9 cellular contexts compared by ENCODE assay signal in the genomic region with DNA sequence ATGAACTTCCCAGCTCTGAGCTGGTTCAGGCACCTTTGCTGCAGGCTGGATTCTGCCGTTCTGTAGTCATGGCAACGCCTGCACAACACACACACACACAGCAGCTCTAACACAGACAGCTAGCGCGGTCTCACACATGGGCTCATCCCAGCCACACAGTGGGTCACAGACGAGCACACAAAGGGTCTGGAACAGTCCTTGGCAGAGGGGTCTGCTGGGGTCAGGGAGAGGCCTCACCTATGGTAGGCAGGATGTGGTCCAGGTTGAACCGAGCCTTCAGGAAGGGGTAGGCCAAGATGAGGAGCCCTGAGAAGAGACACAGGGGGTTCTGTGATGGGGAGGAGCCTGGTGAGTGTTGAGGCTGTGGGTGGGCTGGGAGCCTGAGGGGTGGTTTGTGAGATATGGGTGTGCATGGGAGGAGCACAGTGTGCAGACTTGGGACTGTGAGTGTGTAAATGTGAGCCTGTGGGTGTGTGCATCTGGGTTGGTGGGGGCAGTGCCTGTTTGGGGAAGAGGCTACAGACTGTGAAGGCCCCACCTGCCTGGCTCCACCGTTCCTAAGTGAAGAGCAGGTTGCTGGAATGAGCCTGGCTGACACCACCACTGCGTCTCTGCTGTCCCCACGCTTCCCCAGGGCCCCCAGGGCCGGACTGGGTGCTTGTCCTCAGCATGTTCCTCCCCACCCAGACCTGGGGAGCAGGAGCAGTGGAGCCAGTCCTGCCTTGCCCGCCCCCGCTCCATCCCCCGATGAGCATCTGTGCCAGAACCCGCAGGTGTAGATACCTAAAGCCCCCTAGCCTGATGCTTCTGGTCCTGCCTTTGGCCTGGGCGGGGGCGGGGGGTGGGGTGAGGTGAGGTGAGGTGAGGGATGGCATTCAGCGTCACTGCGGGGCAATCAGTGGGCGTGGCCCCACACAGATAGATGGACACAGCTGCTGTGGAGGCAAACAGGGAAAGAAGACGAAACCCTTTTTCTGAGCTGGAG. TPM values are rescaled to one million over a fixed set of nuclear protein-coding genes. Genes with fewer than 3 reads are reported as not detected.
DNase-seq lines count a peak whose midpoint lies in the region; ATAC-seq and TF ChIP-seq lines count a peak whose summit lies in the region.
"Had no signal": no experiment of that assay in that cellular context is flagged by ENCODE, and none has a peak within 500 bp of the region (broad histone marks: within the 10 kb centered on the region; RNA-seq: fewer than 3 reads in every experiment).

No MANE protein-coding gene starts in this region.

- H3K4me3 ChIP-seq in CD4-positive, alpha-beta memory T cell (ENCODE audit: low read length in 2 of 2): no peak overlapping the region
- H3K4me3 ChIP-seq: adrenal gland had no signal

- no peaks in the 10 kb centered on the region for H3K36me3 ChIP-seq in CD4-positive, alpha-beta memory T cell (ENCODE audit: insufficient read depth, low read length)
- H3K36me3 ChIP-seq: adrenal gland had no signal

- H3K4me1 ChIP-seq in CD4-positive, alpha-beta memory T cell (ENCODE audit: insufficient read depth, low read length): peaks cover 19% of the 10 kb centered on the region
- H3K4me1 ChIP-seq: adrenal gland had no signal

- in situ Hi-C loops in GM13976 (cut with MboI; ENCODE audit: low sequenced_read_pairs, unreplicated experiment) (no loop called here), ACHN (cut with HindIII; ENCODE audit: low pct_ligation_motif_present, low pct_unique_long_range_greater_than_20kb, low sequenced_read_pairs) (no loop called here)

- no peaks in the 10 kb centered on the region for H3K9me3 Mint-ChIP-seq in CD4-positive, alpha-beta memory T cell
- no peaks in the 10 kb centered on the region for H3K9me3 Mint-ChIP-seq in activated B cell treated with CpG ODN at 0.5 μM for 24 hours

- H3K27ac Mint-ChIP-seq in CD4-positive, alpha-beta memory T cell: peak overlapping the region; percentile 78 to 96 (median 92)
- no peak overlapping the region for H3K27ac Mint-ChIP-seq in activated B cell treated with CpG ODN at 0.5 μM for 24 hours

- H3K27me3 Mint-ChIP-seq in CD4-positive, alpha-beta memory T cell: peaks cover 20 to 26% of the 10 kb centered on the region in 2 donors
- H3K27me3 Mint-ChIP-seq in activated B cell treated with CpG ODN at 0.5 μM for 24 hours: peaks cover 39% of the 10 kb centered on the region

- TF ChIP-seq CTCF in activated B cell treated with CpG ODN at 0.5 μM for 24 hours (IDR thresholded peaks at IDR 0.05) (no peak), GM13976 (IDR thresholded peaks at IDR 0.05; ENCODE audit: borderline replicate concordance, control extremely low read depth, extremely low read depth, insufficient read depth, missing control alignments) (no peak)

- no peak overlapping the region for H3K27ac ChIP-seq in CD4-positive, alpha-beta memory T cell (ENCODE audit: low read depth, low read length)
- H3K27ac ChIP-seq: adrenal gland had no signal

- peak overlapping the region in 6 of 8 donors; percentile 17 to 54 (median 38) for H3K4me3 Mint-ChIP-seq in CD4-positive, alpha-beta memory T cell
- H3K4me3 Mint-ChIP-seq in activated B cell treated with CpG ODN at 0.5 μM for 24 hours: no peak overlapping the region

- CTCF ChIA-PET in CD4-positive, alpha-beta memory T cell (lab: Charles Lee; ENCODE audit: partially characterized antibody): interaction anchor here (0.8 to 2.5 kb wide), 4 partner anchors 10 to 175 kb away, joined by 3 to 11 read pairs (median 4); partner anchors contain the start of gene MKNK1
- CTCF ChIA-PET in activated B cell treated with CpG ODN at 0.5 μM for 24 hours (lab: Charles Lee): no interaction called here

- POLR2A ChIA-PET in CD4-positive, alpha-beta memory T cell (lab: Charles Lee; ENCODE audit: partially characterized antibody): no interaction called here
- POLR2A ChIA-PET in activated B cell treated with CpG ODN at 0.5 μM for 24 hours (lab: Charles Lee): no interaction called here

- H3K4me1 Mint-ChIP-seq in CD4-positive, alpha-beta memory T cell: peaks cover 11 to 26% (median 15%) of the 10 kb centered on the region in 4 donors
- H3K4me1 Mint-ChIP-seq in activated B cell treated with CpG ODN at 0.5 μM for 24 hours: peaks cover 5% of the 10 kb centered on the region

- no peaks in the 10 kb centered on the region for H3K36me3 Mint-ChIP-seq in CD4-positive, alpha-beta memory T cell
- no peaks in the 10 kb centered on the region for H3K36me3 Mint-ChIP-seq in activated B cell treated with CpG ODN at 0.5 μM for 24 hours (ENCODE audit: low read depth)

- peak; percentile 55 to 85 (median 76) for DNase-seq in CD4-positive, alpha-beta memory T cell
- DNase-seq in HT1080 (ENCODE audit: low read depth): peak; percentile 39
- no peak for DNase-seq in activated B cell treated with CpG ODN at 0.5 μM for 24 hours
- DNase-seq in fibroblast of peridontal ligament (ENCODE audit: extremely low read depth): peak; percentile 37
- peak; percentile 19 for DNase-seq in stimulated activated CD8-positive, alpha-beta memory T cell treated with anti-CD3 and anti-CD28 coated beads, Interleukin-4, amount 100 ng/mL, for 24 hours (ENCODE audit: low read depth)
- no peak for DNase-seq in GM13976 (ENCODE audit: low spot score)
- DNase-seq in ACHN: no peak
- no peak for DNase-seq in mesenteric fat pad (ENCODE audit: low spot score)

- H3K9me3 ChIP-seq in CD4-positive, alpha-beta memory T cell (ENCODE audit: control insufficient read depth in 1 of 2, low read length in 2 of 2): no peaks in the 10 kb centered on the region
- H3K9me3 ChIP-seq: adrenal gland had no signal

- peak; percentile 42 for ATAC-seq in activated B cell treated with CpG ODN at 0.5 μM for 24 hours (ENCODE audit: low read depth)

- intact Hi-C loops in CD4-positive, alpha-beta memory T cell (cut with micrococcal nuclease): loop anchor here (2.0 to 5.0 kb wide), 2 partner anchors 17 to 177 kb away; no protein-coding TSS in a partner anchor
- intact Hi-C loops in activated B cell treated with CpG ODN at 0.5 μM for 24 hours (cut with micrococcal nuclease): loop anchor here (5.0 kb wide), 1 partner anchor 103 kb away; no protein-coding TSS in a partner anchor

- H3K27me3 ChIP-seq in CD4-positive, alpha-beta memory T cell (ENCODE audit: insufficient read depth, low read length): peaks cover 7% of the 10 kb centered on the region

RNA-seq across cellular contexts. Expression of gene KNCN, which starts 1.5 kb away (rescaled TPM):
- total RNA-seq in CD4-positive, alpha-beta memory T cell: not detected
- not detected for polyA plus RNA-seq in CD4-positive, alpha-beta memory T cell
- not detected in 2 replicates for total RNA-seq in HT1080 (2014; rRNA removed; shearing (Covaris generic))
- not detected in 2 replicates for polyA plus RNA-seq in HT1080 (2015; cell fraction: cytosol; rRNA removed)
- not detected in 2 replicates for polyA plus RNA-seq in HT1080 (2015; cell fraction: nucleus; rRNA removed)
- total RNA-seq in activated B cell treated with CpG ODN at 0.5 μM for 24 hours: not detected in 2 replicates
- not detected for total RNA-seq in mesenteric fat pad
- total RNA-seq: adrenal gland had no signal

RNA-seq across cellular contexts. Expression of gene MKNK1, which starts 54.1 kb away (rescaled TPM):
- 10 to 100 TPM; 54.3 to 54.9 TPM for total RNA-seq in CD4-positive, alpha-beta memory T cell
- 10 to 100 TPM; 29.3 to 33.4 TPM for polyA plus RNA-seq in CD4-positive, alpha-beta memory T cell
- 13.0 and 16.9 TPM in 2 replicates for total RNA-seq in HT1080 (2014; rRNA removed; shearing (Covaris generic))
- polyA plus RNA-seq in HT1080 (2015; cell fraction: cytosol; rRNA removed): 13.1 and 13.8 TPM in 2 replicates
- polyA plus RNA-seq in HT1080 (2015; cell fraction: nucleus; rRNA removed): 27.3 and 34.8 TPM in 2 replicates
- total RNA-seq in activated B cell treated with CpG ODN at 0.5 μM for 24 hours: 42.3 and 45.0 TPM in 2 replicates
- total RNA-seq in mesenteric fat pad: 90.8 TPM

Comparison
In these comparisons a context has a peak if more than half of its experiments do, and no peak if none do; other contexts are left out.
1. DNase-seq: peak in CD4-positive, alpha-beta memory T cell (5 of 5), HT1080 (single experiment), fibroblast of peridontal ligament (single experiment) and stimulated activated CD8-positive, alpha-beta memory T cell treated with anti-CD3 and anti-CD28 coated beads, Interleukin-4, amount 100 ng/mL, for 24 hours (single experiment); none in activated B cell treated with CpG ODN at 0.5 μM for 24 hours (single experiment), GM13976 (single experiment), ACHN (single experiment) and mesenteric fat pad (single experiment).